ENCODE assay signal across 33 cellular contexts in the genomic region with DNA sequence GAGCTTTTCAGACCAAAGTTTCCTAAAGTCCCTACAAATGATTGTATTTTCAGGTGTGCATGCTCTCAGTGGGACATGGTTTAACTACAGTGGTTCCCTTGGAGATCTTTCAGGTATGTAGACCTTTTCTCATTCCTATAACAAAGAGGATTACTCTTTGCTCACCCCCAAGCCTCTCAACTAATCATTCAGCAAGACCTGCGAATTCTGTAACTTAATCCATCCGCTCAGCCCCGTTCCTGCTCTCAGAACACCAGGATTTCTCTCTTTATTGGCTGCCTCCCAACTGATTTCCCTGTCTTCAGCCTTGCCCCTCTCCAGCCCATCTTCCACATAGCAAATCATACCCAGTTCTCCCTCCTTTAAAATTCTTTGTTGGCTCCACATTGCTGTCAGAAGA.
"Had no signal": no experiment of that assay in that cellular context is flagged by ENCODE, and none has a peak within 500 bp of the region (broad histone marks: within the 10 kb centered on the region; RNA-seq: fewer than 3 reads in every experiment).

No MANE protein-coding gene starts in this region.

- DNase-seq: activated CD4-positive, alpha-beta T cell treated with anti-CD3 and anti-CD28 coated beads for 48 hours; activated CD4-positive, alpha-beta T cell treated with anti-CD3 and anti-CD28 coated beads, Interleukin-2, amount 50 U/mL, for 48 hours; activated CD8-positive, alpha-beta memory T cell treated with anti-CD3 and anti-CD28 coated beads for 24 hours; activated effector memory CD4-positive, alpha-beta T cell treated with Interleukin-2 at 50 U/mL for 16 hours; activated naive CD4-positive, alpha-beta T cell treated with Interleukin-2 at 50 U/mL for 16 hours; activated naive CD8-positive, alpha-beta T cell treated with anti-CD3 and anti-CD28 coated beads for 36 hours; adrenal gland; brain microvascular endothelial cell; dorsolateral prefrontal cortex; effector memory CD4-positive, alpha-beta T cell; erythroblast; gastrocnemius medialis; glutamatergic neuron; kidney glomerular epithelial cell; left ventricle myocardium inferior; mucosa of descending colon; ovary; psoas muscle; sigmoid colon; small intestine; stimulated activated CD4-positive, alpha-beta T cell treated with anti-CD3 and anti-CD28 coated beads, Interleukin-1b, Interleukin-23, amount 100 ng/mL, for 48 hours; stimulated activated CD4-positive, alpha-beta T cell treated with anti-CD3 and anti-CD28 coated beads, Interleukin-4, amount 100 ng/mL, for 4 hours; stimulated activated CD8-positive, alpha-beta memory T cell treated with anti-CD3 and anti-CD28 coated beads, Interleukin-4, amount 100 ng/mL, for 48 hours; stimulated activated naive CD8-positive, alpha-beta T cell treated with anti-CD3 and anti-CD28 coated beads, Interleukin-15, amount 100 ng/mL, for 72 hours; substantia nigra; uterus had no signal

- H3K27ac ChIP-seq: adrenal gland, brain microvascular endothelial cell, coronary artery, dorsolateral prefrontal cortex, gastrocnemius medialis, left ventricle myocardium inferior, ovary, psoas muscle, sigmoid colon, uterus, VCaP had no signal

- H3K36me3 Mint-ChIP-seq: activated naive CD8-positive, alpha-beta T cell treated with anti-CD3 and anti-CD28 coated beads for 36 hours; natural killer cell treated with Interleukin-12 subunit alpha and Interleukin-12 subunit beta and Interleukin-15 and Interleukin-18, amount 100 ng/mL, for 72 hours; type B pancreatic cell had no signal

- H3K4me3 ChIP-seq: adrenal gland, coronary artery, dorsolateral prefrontal cortex, gastrocnemius medialis, left ventricle myocardium inferior, lung, mucosa of descending colon, ovary, psoas muscle, sigmoid colon, uterus had no signal

- H3K27ac Mint-ChIP-seq: activated naive CD8-positive, alpha-beta T cell treated with anti-CD3 and anti-CD28 coated beads for 36 hours; natural killer cell treated with Interleukin-12 subunit alpha and Interleukin-12 subunit beta and Interleukin-15 and Interleukin-18, amount 100 ng/mL, for 72 hours; stimulated activated memory B cell treated with anti-CD40 and anti-IgM and Interleukin-4, amounts not matched to agents 10 μg/mL and 1 μg/mL and 100 μg/mL, for 72 hours; stimulated activated naive CD8-positive, alpha-beta T cell treated with anti-CD3 and anti-CD28 coated beads, Interleukin-15, amount 100 ng/mL, for 72 hours; type B pancreatic cell had no signal

- H3K36me3 ChIP-seq: adrenal gland, brain microvascular endothelial cell, gastrocnemius medialis, left ventricle myocardium inferior, ovary, sigmoid colon, uterus had no signal

- H3K4me3 Mint-ChIP-seq: activated naive CD8-positive, alpha-beta T cell treated with anti-CD3 and anti-CD28 coated beads for 36 hours; natural killer cell treated with Interleukin-12 subunit alpha and Interleukin-12 subunit beta and Interleukin-15 and Interleukin-18, amount 100 ng/mL, for 72 hours; stimulated activated memory B cell treated with anti-CD40 and anti-IgM and Interleukin-4, amounts not matched to agents 10 μg/mL and 1 μg/mL and 100 μg/mL, for 72 hours; stimulated activated naive CD8-positive, alpha-beta T cell treated with anti-CD3 and anti-CD28 coated beads, Interleukin-15, amount 100 ng/mL, for 72 hours; type B pancreatic cell had no signal

- H3K4me1 ChIP-seq: adrenal gland, gastrocnemius medialis, psoas muscle, uterus had no signal

- H3K27me3 ChIP-seq: adrenal gland, brain microvascular endothelial cell, dorsolateral prefrontal cortex, gastrocnemius medialis, ovary, sigmoid colon, uterus had no signal

- H3K9me3 ChIP-seq: adrenal gland, gastrocnemius medialis, ovary, psoas muscle, sigmoid colon, uterus had no signal

- H3K27me3 Mint-ChIP-seq: activated naive CD8-positive, alpha-beta T cell treated with anti-CD3 and anti-CD28 coated beads for 36 hours; natural killer cell treated with Interleukin-12 subunit alpha and Interleukin-12 subunit beta and Interleukin-15 and Interleukin-18, amount 100 ng/mL, for 72 hours; stimulated activated naive CD8-positive, alpha-beta T cell treated with anti-CD3 and anti-CD28 coated beads, Interleukin-15, amount 100 ng/mL, for 72 hours had no signal

- H3K4me1 Mint-ChIP-seq: activated naive CD8-positive, alpha-beta T cell treated with anti-CD3 and anti-CD28 coated beads for 36 hours; stimulated activated memory B cell treated with anti-CD40 and anti-IgM and Interleukin-4, amounts not matched to agents 10 μg/mL and 1 μg/mL and 100 μg/mL, for 72 hours; stimulated activated naive CD8-positive, alpha-beta T cell treated with anti-CD3 and anti-CD28 coated beads, Interleukin-15, amount 100 ng/mL, for 72 hours had no signal

- H3K9me3 Mint-ChIP-seq: activated naive CD8-positive, alpha-beta T cell treated with anti-CD3 and anti-CD28 coated beads for 36 hours; stimulated activated memory B cell treated with anti-CD40 and anti-IgM and Interleukin-4, amounts not matched to agents 10 μg/mL and 1 μg/mL and 100 μg/mL, for 72 hours; type B pancreatic cell had no signal

- ATAC-seq: activated CD4-positive, CD25-positive, alpha-beta regulatory T cell treated with anti-CD3 and anti-CD28 coated beads, Interleukin-2, amount 50 U/mL, for 24 hours; gastrocnemius medialis; mucosa of descending colon; natural killer cell treated with Interleukin-12 subunit alpha and Interleukin-12 subunit beta and Interleukin-15 and Interleukin-18, amount 100 ng/mL, for 72 hours; psoas muscle; stimulated activated memory B cell treated with anti-CD40 and anti-IgM and Interleukin-4, amounts not matched to agents 10 μg/mL and 1 μg/mL and 100 μg/mL, for 72 hours; stimulated activated naive CD8-positive, alpha-beta T cell treated with anti-CD3 and anti-CD28 coated beads, Interleukin-15, amount 100 ng/mL, for 72 hours had no signal
